In the genomic region with DNA sequence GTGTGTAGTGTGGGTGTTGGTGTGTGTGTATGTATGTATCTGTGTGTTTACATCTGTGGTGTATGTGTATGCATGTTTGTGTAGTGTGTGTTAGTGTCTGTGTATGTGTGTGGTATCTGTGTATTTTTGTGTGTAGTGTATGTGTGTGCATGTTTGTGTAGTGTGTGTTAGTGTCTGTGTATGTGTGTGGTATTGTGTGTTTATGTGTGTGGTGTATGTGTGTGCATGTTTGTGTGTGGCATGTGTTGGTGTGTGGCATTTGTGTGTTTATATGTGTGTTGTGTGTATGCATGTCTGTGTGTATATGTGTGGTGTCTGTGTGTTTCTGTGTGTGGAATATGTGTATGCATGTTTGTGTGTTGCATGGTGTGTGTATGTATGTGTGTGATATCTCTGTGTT, we compare ENCODE assay signal across 3 cellular contexts.
TF ChIP-seq lines count a peak whose summit lies in the region.

No MANE protein-coding gene starts in this region.

TF ChIP-seq in HepG2, 621 proteins besides CTCF, POLR2A, EP300 and RAD21 (continues in another document):
- TF ChIP-seq, protein P1, sequence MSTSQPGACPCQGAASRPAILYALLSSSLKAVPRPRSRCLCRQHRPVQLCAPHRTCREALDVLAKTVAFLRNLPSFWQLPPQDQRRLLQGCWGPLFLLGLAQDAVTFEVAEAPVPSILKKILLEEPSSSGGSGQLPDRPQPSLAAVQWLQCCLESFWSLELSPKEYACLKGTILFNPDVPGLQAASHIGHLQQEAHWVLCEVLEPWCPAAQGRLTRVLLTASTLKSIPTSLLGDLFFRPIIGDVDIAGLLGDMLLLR (CRISPR knock-in tag; IDR thresholded peaks at IDR 0.05) = no peak
- no peak for TF ChIP-seq SIN3A (IDR thresholded peaks at IDR 0.05; ENCODE audit: borderline replicate concordance, low read depth, low read length)
- TF ChIP-seq ATF7 (IDR thresholded peaks at IDR 0.05) = 0 out of 2 replicates have a peak, but pooled peaks have one; percentile 5
- no peak for TF ChIP-seq ATF7 (CRISPR knock-in tag; IDR thresholded peaks at IDR 0.05)
- TF ChIP-seq, protein P2, sequence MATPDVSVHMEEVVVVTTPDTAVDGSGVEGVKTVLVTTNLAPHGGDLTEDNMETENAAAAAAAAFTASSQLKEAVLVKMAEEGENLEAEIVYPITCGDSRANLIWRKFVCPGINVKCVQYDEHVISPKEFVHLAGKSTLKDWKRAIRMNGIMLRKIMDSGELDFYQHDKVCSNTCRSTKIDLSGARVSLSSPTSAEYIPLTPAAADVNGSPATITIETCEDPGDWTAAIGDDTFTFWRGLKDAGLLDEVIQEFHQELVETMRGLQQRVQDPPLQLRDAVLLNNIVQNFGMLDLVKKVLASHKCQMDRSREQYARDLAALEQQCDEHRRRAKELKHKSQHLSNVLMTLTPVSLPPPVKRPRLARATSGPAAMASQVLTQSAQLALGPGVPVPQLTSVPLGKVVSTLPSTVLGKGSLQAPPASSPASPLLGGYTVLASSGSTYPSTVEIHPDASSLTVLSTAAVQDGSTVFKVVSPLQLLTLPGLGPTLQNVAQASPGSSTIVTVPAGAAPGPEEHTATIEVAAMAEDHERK (CRISPR knock-in tag; IDR thresholded peaks at IDR 0.05; ENCODE audit: low read depth) = no peak
- TF ChIP-seq PPARG (CRISPR knock-in tag; conservative IDR thresholded peaks at IDR 0.05) = no peak
- no peak for TF ChIP-seq ZNF383 (CRISPR knock-in tag; IDR thresholded peaks at IDR 0.05; ENCODE audit: borderline replicate concordance)
- no peak for TF ChIP-seq GLI4 (CRISPR knock-in tag; IDR thresholded peaks at IDR 0.05; ENCODE audit: borderline replicate concordance)
- no peak for TF ChIP-seq NCOA1 (CRISPR knock-in tag; IDR thresholded peaks at IDR 0.05)
- TF ChIP-seq, protein P3, sequence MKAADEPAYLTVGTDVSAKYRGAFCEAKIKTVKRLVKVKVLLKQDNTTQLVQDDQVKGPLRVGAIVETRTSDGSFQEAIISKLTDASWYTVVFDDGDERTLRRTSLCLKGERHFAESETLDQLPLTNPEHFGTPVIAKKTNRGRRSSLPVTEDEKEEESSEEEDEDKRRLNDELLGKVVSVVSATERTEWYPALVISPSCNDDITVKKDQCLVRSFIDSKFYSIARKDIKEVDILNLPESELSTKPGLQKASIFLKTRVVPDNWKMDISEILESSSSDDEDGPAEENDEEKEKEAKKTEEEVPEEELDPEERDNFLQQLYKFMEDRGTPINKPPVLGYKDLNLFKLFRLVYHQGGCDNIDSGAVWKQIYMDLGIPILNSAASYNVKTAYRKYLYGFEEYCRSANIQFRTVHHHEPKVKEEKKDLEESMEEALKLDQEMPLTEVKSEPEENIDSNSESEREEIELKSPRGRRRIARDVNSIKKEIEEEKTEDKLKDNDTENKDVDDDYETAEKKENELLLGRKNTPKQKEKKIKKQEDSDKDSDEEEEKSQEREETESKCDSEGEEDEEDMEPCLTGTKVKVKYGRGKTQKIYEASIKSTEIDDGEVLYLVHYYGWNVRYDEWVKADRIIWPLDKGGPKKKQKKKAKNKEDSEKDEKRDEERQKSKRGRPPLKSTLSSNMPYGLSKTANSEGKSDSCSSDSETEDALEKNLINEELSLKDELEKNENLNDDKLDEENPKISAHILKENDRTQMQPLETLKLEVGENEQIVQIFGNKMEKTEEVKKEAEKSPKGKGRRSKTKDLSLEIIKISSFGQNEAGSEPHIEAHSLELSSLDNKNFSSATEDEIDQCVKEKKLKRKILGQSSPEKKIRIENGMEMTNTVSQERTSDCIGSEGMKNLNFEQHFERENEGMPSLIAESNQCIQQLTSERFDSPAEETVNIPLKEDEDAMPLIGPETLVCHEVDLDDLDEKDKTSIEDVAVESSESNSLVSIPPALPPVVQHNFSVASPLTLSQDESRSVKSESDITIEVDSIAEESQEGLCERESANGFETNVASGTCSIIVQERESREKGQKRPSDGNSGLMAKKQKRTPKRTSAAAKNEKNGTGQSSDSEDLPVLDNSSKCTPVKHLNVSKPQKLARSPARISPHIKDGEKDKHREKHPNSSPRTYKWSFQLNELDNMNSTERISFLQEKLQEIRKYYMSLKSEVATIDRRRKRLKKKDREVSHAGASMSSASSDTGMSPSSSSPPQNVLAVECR (CRISPR knock-in tag; IDR thresholded peaks at IDR 0.05; ENCODE audit: borderline replicate concordance) = no peak
- no peak for TF ChIP-seq CC2D1A (CRISPR knock-in tag; IDR thresholded peaks at IDR 0.05)
- peak; percentile 25; the same call in 1 of the 2 replicates for TF ChIP-seq PLRG1 (conservative IDR thresholded peaks at IDR 0.05)
- peak; percentile 50; the same call in 1 of the 2 replicates for TF ChIP-seq FOXA1 (IDR thresholded peaks at IDR 0.05)
- no peak for TF ChIP-seq FOXA1 (CRISPR knock-in tag; IDR thresholded peaks at IDR 0.05)
- TF ChIP-seq SCMH1 (CRISPR knock-in tag; IDR thresholded peaks at IDR 0.05; ENCODE audit: borderline replicate concordance) = no peak

TF ChIP-seq in IMR-90, 13 proteins besides CTCF, POLR2A, EP300 and RAD21:
- TF ChIP-seq RCOR1 (IDR thresholded peaks at IDR 0.05; ENCODE audit: insufficient replicate concordance, low read length) (no peak), BHLHE40 (IDR thresholded peaks at IDR 0.05; ENCODE audit: low read depth, low read length) (no peak), SMC3 (IDR thresholded peaks at IDR 0.05; ENCODE audit: low read depth, low read length) (no peak), RFX5 (IDR thresholded peaks at IDR 0.05; ENCODE audit: low read depth, low read length) (no peak), CEBPB (IDR thresholded peaks at IDR 0.05; ENCODE audit: low read depth, low read length) (no peak), MAFK (IDR thresholded peaks at IDR 0.05; ENCODE audit: low read depth, low read length) (no peak)
- TF ChIP-seq, protein P4, sequence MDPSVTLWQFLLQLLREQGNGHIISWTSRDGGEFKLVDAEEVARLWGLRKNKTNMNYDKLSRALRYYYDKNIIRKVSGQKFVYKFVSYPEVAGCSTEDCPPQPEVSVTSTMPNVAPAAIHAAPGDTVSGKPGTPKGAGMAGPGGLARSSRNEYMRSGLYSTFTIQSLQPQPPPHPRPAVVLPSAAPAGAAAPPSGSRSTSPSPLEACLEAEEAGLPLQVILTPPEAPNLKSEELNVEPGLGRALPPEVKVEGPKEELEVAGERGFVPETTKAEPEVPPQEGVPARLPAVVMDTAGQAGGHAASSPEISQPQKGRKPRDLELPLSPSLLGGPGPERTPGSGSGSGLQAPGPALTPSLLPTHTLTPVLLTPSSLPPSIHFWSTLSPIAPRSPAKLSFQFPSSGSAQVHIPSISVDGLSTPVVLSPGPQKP (IDR thresholded peaks at IDR 0.05; ENCODE audit: borderline replicate concordance, low read depth, low read length) = no peak
- TF ChIP-seq, protein P5, sequence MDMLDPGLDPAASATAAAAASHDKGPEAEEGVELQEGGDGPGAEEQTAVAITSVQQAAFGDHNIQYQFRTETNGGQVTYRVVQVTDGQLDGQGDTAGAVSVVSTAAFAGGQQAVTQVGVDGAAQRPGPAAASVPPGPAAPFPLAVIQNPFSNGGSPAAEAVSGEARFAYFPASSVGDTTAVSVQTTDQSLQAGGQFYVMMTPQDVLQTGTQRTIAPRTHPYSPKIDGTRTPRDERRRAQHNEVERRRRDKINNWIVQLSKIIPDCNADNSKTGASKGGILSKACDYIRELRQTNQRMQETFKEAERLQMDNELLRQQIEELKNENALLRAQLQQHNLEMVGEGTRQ (IDR thresholded peaks at IDR 0.05; ENCODE audit: low read depth, low read length) = no peak

TF ChIP-seq in H1, 55 proteins besides CTCF, POLR2A, EP300 and RAD21:
- TF ChIP-seq SIX5 (IDR thresholded peaks at IDR 0.05; ENCODE audit: low read depth, low read length) (no peak), BCL11A (IDR thresholded peaks at IDR 0.05; ENCODE audit: low read depth in 2 of 2, low read length in 2 of 2) (no peak), CEBPB (IDR thresholded peaks at IDR 0.05; ENCODE audit: low read depth, low read length) (no peak), KDM4A (IDR thresholded peaks at IDR 0.05; ENCODE audit: low read depth, low read length, severe bottlenecking) (no peak), GTF2F1 (IDR thresholded peaks at IDR 0.05; ENCODE audit: borderline replicate concordance, low read depth, low read length) (no peak), HDAC2 (IDR thresholded peaks at IDR 0.05; ENCODE audit: borderline replicate concordance in 1 of 2, low read depth in 2 of 2, low read length in 2 of 2) (no peak), SUZ12 (IDR thresholded peaks at IDR 0.05; ENCODE audit: low read length) (no peak), ZNF274 (IDR thresholded peaks at IDR 0.05; ENCODE audit: borderline replicate concordance, extremely low read depth, low read length) (no peak), MAFK (IDR thresholded peaks at IDR 0.05; ENCODE audit: low read depth, low read length) (no peak), JUN (IDR thresholded peaks at IDR 0.05; ENCODE audit: low read depth, low read length) (no peak), CBX5 (IDR thresholded peaks at IDR 0.05; ENCODE audit: low read depth, low read length) (no peak), TCF12 (IDR thresholded peaks at IDR 0.05; ENCODE audit: low read depth, low read length) (no peak), SIRT6 (IDR thresholded peaks at IDR 0.05; ENCODE audit: low read length) (no peak)
- TF ChIP-seq, protein P6, sequence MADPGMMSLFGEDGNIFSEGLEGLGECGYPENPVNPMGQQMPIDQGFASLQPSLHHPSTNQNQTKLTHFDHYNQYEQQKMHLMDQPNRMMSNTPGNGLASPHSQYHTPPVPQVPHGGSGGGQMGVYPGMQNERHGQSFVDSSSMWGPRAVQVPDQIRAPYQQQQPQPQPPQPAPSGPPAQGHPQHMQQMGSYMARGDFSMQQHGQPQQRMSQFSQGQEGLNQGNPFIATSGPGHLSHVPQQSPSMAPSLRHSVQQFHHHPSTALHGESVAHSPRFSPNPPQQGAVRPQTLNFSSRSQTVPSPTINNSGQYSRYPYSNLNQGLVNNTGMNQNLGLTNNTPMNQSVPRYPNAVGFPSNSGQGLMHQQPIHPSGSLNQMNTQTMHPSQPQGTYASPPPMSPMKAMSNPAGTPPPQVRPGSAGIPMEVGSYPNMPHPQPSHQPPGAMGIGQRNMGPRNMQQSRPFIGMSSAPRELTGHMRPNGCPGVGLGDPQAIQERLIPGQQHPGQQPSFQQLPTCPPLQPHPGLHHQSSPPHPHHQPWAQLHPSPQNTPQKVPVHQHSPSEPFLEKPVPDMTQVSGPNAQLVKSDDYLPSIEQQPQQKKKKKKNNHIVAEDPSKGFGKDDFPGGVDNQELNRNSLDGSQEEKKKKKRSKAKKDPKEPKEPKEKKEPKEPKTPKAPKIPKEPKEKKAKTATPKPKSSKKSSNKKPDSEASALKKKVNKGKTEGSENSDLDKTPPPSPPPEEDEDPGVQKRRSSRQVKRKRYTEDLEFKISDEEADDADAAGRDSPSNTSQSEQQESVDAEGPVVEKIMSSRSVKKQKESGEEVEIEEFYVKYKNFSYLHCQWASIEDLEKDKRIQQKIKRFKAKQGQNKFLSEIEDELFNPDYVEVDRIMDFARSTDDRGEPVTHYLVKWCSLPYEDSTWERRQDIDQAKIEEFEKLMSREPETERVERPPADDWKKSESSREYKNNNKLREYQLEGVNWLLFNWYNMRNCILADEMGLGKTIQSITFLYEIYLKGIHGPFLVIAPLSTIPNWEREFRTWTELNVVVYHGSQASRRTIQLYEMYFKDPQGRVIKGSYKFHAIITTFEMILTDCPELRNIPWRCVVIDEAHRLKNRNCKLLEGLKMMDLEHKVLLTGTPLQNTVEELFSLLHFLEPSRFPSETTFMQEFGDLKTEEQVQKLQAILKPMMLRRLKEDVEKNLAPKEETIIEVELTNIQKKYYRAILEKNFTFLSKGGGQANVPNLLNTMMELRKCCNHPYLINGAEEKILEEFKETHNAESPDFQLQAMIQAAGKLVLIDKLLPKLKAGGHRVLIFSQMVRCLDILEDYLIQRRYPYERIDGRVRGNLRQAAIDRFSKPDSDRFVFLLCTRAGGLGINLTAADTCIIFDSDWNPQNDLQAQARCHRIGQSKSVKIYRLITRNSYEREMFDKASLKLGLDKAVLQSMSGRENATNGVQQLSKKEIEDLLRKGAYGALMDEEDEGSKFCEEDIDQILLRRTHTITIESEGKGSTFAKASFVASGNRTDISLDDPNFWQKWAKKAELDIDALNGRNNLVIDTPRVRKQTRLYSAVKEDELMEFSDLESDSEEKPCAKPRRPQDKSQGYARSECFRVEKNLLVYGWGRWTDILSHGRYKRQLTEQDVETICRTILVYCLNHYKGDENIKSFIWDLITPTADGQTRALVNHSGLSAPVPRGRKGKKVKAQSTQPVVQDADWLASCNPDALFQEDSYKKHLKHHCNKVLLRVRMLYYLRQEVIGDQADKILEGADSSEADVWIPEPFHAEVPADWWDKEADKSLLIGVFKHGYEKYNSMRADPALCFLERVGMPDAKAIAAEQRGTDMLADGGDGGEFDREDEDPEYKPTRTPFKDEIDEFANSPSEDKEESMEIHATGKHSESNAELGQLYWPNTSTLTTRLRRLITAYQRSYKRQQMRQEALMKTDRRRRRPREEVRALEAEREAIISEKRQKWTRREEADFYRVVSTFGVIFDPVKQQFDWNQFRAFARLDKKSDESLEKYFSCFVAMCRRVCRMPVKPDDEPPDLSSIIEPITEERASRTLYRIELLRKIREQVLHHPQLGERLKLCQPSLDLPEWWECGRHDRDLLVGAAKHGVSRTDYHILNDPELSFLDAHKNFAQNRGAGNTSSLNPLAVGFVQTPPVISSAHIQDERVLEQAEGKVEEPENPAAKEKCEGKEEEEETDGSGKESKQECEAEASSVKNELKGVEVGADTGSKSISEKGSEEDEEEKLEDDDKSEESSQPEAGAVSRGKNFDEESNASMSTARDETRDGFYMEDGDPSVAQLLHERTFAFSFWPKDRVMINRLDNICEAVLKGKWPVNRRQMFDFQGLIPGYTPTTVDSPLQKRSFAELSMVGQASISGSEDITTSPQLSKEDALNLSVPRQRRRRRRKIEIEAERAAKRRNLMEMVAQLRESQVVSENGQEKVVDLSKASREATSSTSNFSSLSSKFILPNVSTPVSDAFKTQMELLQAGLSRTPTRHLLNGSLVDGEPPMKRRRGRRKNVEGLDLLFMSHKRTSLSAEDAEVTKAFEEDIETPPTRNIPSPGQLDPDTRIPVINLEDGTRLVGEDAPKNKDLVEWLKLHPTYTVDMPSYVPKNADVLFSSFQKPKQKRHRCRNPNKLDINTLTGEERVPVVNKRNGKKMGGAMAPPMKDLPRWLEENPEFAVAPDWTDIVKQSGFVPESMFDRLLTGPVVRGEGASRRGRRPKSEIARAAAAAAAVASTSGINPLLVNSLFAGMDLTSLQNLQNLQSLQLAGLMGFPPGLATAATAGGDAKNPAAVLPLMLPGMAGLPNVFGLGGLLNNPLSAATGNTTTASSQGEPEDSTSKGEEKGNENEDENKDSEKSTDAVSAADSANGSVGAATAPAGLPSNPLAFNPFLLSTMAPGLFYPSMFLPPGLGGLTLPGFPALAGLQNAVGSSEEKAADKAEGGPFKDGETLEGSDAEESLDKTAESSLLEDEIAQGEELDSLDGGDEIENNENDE (IDR thresholded peaks at IDR 0.05; ENCODE audit: insufficient replicate concordance, low read length) = no peak
